19 cellular contexts compared by ENCODE assay signal in the genomic region with DNA sequence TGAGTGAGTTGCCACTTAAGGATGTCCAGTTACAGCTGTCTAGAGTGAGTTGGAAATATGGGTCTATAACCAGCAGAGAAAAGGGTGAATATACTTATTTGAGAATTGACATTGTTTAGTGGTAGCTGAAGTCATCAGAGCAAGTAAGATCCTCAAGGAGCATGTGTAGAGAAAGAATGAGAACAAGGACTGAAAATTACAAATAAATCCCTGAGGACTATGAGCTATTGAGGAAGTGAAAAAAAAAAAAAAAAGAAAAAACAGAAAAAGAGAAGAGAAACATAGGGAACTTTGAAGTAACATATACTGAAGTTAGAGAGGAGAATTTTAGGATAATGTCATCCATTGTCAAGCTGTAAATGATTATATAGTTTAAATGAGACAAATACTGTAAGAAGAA.
DNase-seq lines count a peak whose midpoint lies in the region; ATAC-seq, FAIRE-seq and TF ChIP-seq lines count a peak whose summit lies in the region.
"Had no signal": no experiment of that assay in that cellular context is flagged by ENCODE, and none has a peak within 500 bp of the region (broad histone marks: within the 10 kb centered on the region; RNA-seq: fewer than 3 reads in every experiment).

No MANE protein-coding gene starts in this region.

- H3K4me1 Mint-ChIP-seq in stimulated activated naive B cell treated with anti-CD40 and anti-IgM and Interleukin-4, amounts not matched to agents 10 μg/mL and 1 μg/mL and 100 μg/mL, for 72 hours, result peaks cover 35 to 78% of the 10 kb centered on the region in 2 donors
- H3K4me1 Mint-ChIP-seq in endothelial cell (ENCODE audit: unreplicated experiment), result peaks cover 16% of the 10 kb centered on the region
- H3K4me1 Mint-ChIP-seq in activated T-helper 17 cell treated with anti-CD3 and anti-CD28 coated beads, Interleukin-2, amount 50 U/mL, for 72 hours, result no peaks in the 10 kb centered on the region

- H3K27me3 ChIP-seq in BLaER1 treated with 17β-estradiol and CSF1 and Interleukin-3, amounts not matched to agents 10 nM and 100 nM, result no peaks in the 10 kb centered on the region
- no peaks in the 10 kb centered on the region for H3K27me3 ChIP-seq in GM12878 (replicated peaks in 1 of 2; ENCODE audit: control insufficient read depth in 2 of 2, insufficient read depth in 2 of 2, low read length in 1 of 2)
- H3K27me3 ChIP-seq: BE2C had no signal

- no peak for TF ChIP-seq RAD21 in GM12878 (IDR thresholded peaks at IDR 0.05; ENCODE audit: insufficient read depth, low read depth, low read length)

- no peak for TF ChIP-seq POLR2A in GM12878 (IDR thresholded peaks at IDR 0.05; ENCODE audit: low read depth, low read length)

- H3K4me3 Mint-ChIP-seq in stimulated activated naive B cell treated with anti-CD40 and anti-IgM and Interleukin-4, amounts not matched to agents 10 μg/mL and 1 μg/mL and 100 μg/mL, for 72 hours, result peak overlapping the region; percentile 2 to 5
- no peak overlapping the region for H3K4me3 Mint-ChIP-seq in endothelial cell (ENCODE audit: unreplicated experiment)
- no peak overlapping the region for H3K4me3 Mint-ChIP-seq in activated T-helper 17 cell treated with anti-CD3 and anti-CD28 coated beads, Interleukin-2, amount 50 U/mL, for 72 hours
- H3K4me3 Mint-ChIP-seq: CD4-positive, alpha-beta T cell; H9 had no signal

- no peak overlapping the region for H2AFZ ChIP-seq in GM12878 (ENCODE audit: control insufficient read depth, low read depth, low read length)

- H3K79me2 ChIP-seq in GM12878 (ENCODE audit: control insufficient read depth, insufficient read depth, low read length), result no peaks in the 10 kb centered on the region

- H3K4me1 ChIP-seq in BLaER1 treated with 17β-estradiol and CSF1 and Interleukin-3, amounts not matched to agents 10 nM and 100 nM, result peaks cover 0 to 20% (median 11%) of the 10 kb centered on the region in 10 experiments; a peak in 14 of 20 replicates
- H3K4me1 ChIP-seq in GM12878 (ENCODE audit: control insufficient read depth, insufficient read depth, low read length) (no peaks in the 10 kb centered on the region; the same call in 1 of the 2 replicates), kidney (ENCODE audit: control insufficient read depth in 1 of 2, insufficient read depth in 1 of 2, low read depth in 1 of 2, low read length in 2 of 2) (peaks cover 0 to 4% of the 10 kb centered on the region in 2 donors)
- H3K4me1 ChIP-seq: BE2C had no signal

- TF ChIP-seq CTCF in GM12878 (IDR thresholded peaks at IDR 0.05 in 2 of 3, conservative IDR thresholded peaks at IDR 0.05 in 1 of 3; ENCODE audit: control insufficient read depth in 2 of 3, extremely low read depth in 1 of 3, insufficient read depth in 1 of 3, low read depth in 3 of 3, low read length in 3 of 3) (no peak), kidney (IDR thresholded peaks at IDR 0.05; ENCODE audit: borderline replicate concordance, extremely low read depth, insufficient read depth) (no peak), endothelial cell (IDR thresholded peaks at IDR 0.05; ENCODE audit: unreplicated experiment) (no peak)

- peaks cover 0 to 6% of the 10 kb centered on the region in 2 donors for H3K27me3 Mint-ChIP-seq in stimulated activated naive B cell treated with anti-CD40 and anti-IgM and Interleukin-4, amounts not matched to agents 10 μg/mL and 1 μg/mL and 100 μg/mL, for 72 hours
- H3K27me3 Mint-ChIP-seq in endothelial cell (ENCODE audit: unreplicated experiment), result peaks cover 1% of the 10 kb centered on the region
- H3K27me3 Mint-ChIP-seq in activated T-helper 17 cell treated with anti-CD3 and anti-CD28 coated beads, Interleukin-2, amount 50 U/mL, for 72 hours, result peaks cover 6% of the 10 kb centered on the region
- H3K27me3 Mint-ChIP-seq: CD4-positive, alpha-beta T cell had no signal

- peaks cover 3 to 8% of the 10 kb centered on the region in 2 donors for H3K36me3 Mint-ChIP-seq in stimulated activated naive B cell treated with anti-CD40 and anti-IgM and Interleukin-4, amounts not matched to agents 10 μg/mL and 1 μg/mL and 100 μg/mL, for 72 hours
- H3K36me3 Mint-ChIP-seq in endothelial cell (ENCODE audit: low read depth, unreplicated experiment), result no peaks in the 10 kb centered on the region
- H3K36me3 Mint-ChIP-seq in activated T-helper 17 cell treated with anti-CD3 and anti-CD28 coated beads, Interleukin-2, amount 50 U/mL, for 72 hours (ENCODE audit: low read depth), result no peaks in the 10 kb centered on the region

- H3K36me3 ChIP-seq in BLaER1 treated with 17β-estradiol and CSF1 and Interleukin-3, amounts not matched to agents 10 nM and 100 nM, result no peaks in the 10 kb centered on the region
- no peaks in the 10 kb centered on the region for H3K36me3 ChIP-seq in GM12878 (ENCODE audit: control insufficient read depth in 2 of 2, insufficient read depth in 2 of 2, low read length in 1 of 2)
- H3K36me3 ChIP-seq in kidney (ENCODE audit: control insufficient read depth in 1 of 2, insufficient read depth in 2 of 2, low read length in 2 of 2), result no peaks in the 10 kb centered on the region
- H3K36me3 ChIP-seq: BE2C had no signal

- no peak for FAIRE-seq in GM12878 (lab: Jason Lieb, UNC)
- no peak for FAIRE-seq in kidney (lab: Jason Lieb, UNC)
- FAIRE-seq: GM19239, H1, HTR-8/SVneo had no signal

- H3K27ac Mint-ChIP-seq in stimulated activated naive B cell treated with anti-CD40 and anti-IgM and Interleukin-4, amounts not matched to agents 10 μg/mL and 1 μg/mL and 100 μg/mL, for 72 hours, result peak overlapping the region; percentile 16
- no peak overlapping the region for H3K27ac Mint-ChIP-seq in endothelial cell (ENCODE audit: unreplicated experiment)
- no peak overlapping the region for H3K27ac Mint-ChIP-seq in activated T-helper 17 cell treated with anti-CD3 and anti-CD28 coated beads, Interleukin-2, amount 50 U/mL, for 72 hours
- H3K27ac Mint-ChIP-seq: CD4-positive, alpha-beta T cell; H9 had no signal

- SMC1A ChIA-PET in GM12878 (lab: Charles Lee; ENCODE audit: uncharacterized antibody, unreplicated experiment), result interaction anchor here (0.7 to 4.6 kb wide), 9 partner anchors 9 to 774 kb away, joined by 3 to 24 read pairs (median 3); no protein-coding TSS in a partner anchor

- POLR2A ChIA-PET in GM12878 (lab: Charles Lee), result interaction anchor here (0.6 to 1.1 kb wide), 2 partner anchors 22 to 24 kb away, joined by 3 to 5 read pairs; no protein-coding TSS in a partner anchor

- ATAC-seq in GM12878, result peak; percentile 35
- peak; percentile 56 to 62 for ATAC-seq in stimulated activated naive B cell treated with anti-CD40 and anti-IgM and Interleukin-4, amounts not matched to agents 10 μg/mL and 1 μg/mL and 100 μg/mL, for 72 hours (replicated peaks)
- ATAC-seq in activated T-helper 17 cell treated with anti-CD3 and anti-CD28 coated beads, Interleukin-2, amount 50 U/mL, for 72 hours (replicated peaks), result no peak

- H3K9ac ChIP-seq in BLaER1 treated with 17β-estradiol and CSF1 and Interleukin-3, amounts not matched to agents 10 nM and 100 nM, result no peak overlapping the region
- no peak overlapping the region for H3K9ac ChIP-seq in GM12878 (ENCODE audit: control insufficient read depth, insufficient read depth, low read length)
- no peak overlapping the region for H3K9ac ChIP-seq in kidney (ENCODE audit: low read length in 2 of 2)

- in situ Hi-C loops in GM12878 (cut with MboI), result no loop called here

- no peak overlapping the region for H3K27ac ChIP-seq in BLaER1 treated with 17β-estradiol and CSF1 and Interleukin-3, amounts not matched to agents 10 nM and 100 nM
- H3K27ac ChIP-seq in GM12878 (ENCODE audit: control insufficient read depth, insufficient read depth), result no peak overlapping the region
- no peak overlapping the region for H3K27ac ChIP-seq in kidney (ENCODE audit: low read depth in 2 of 2, low read length in 2 of 2)
- H3K27ac ChIP-seq: C4-2B had no signal

- CTCF ChIA-PET in GM12878 (lab: Yijun Ruan, JAX), result interaction anchor here (0.5 to 1.7 kb wide), 7 partner anchors 12 to 1537 kb away, joined by 3 to 6 read pairs (median 4); no protein-coding TSS in a partner anchor

- RAD21 ChIA-PET in GM12878 (lab: Charles Lee; ENCODE audit: unreplicated experiment), result no interaction called here

- peak overlapping the region in 6 of 11 experiments; percentile 20 to 50 (median 32); a peak in 10 of 22 replicates for H3K4me2 ChIP-seq in BLaER1 treated with 17β-estradiol and CSF1 and Interleukin-3, amounts not matched to agents 10 nM and 100 nM
- no peak overlapping the region for H3K4me2 ChIP-seq in GM12878 (ENCODE audit: control insufficient read depth, insufficient read depth)

- H3K9me3 ChIP-seq in BLaER1 treated with 17β-estradiol and CSF1 and Interleukin-3, amounts not matched to agents 10 nM and 100 nM (replicated peaks in 1 of 11), result no peaks in the 10 kb centered on the region; a peak in 1 of 22 replicates
- H3K9me3 ChIP-seq in GM12878 (replicated peaks; ENCODE audit: control insufficient read depth, insufficient read depth, low read length) (no peaks in the 10 kb centered on the region), kidney (ENCODE audit: control insufficient read depth in 1 of 2, low read length in 2 of 2) (no peaks in the 10 kb centered on the region)
- H3K9me3 ChIP-seq: BE2C, Caco-2 had no signal

- H3K4me3 ChIP-seq in BLaER1 treated with 17β-estradiol and CSF1 and Interleukin-3, amounts not matched to agents 10 nM and 100 nM, result no peak overlapping the region
- no peak overlapping the region for H3K4me3 ChIP-seq in GM12878
- H3K4me3 ChIP-seq in kidney (ENCODE audit: low read length in 2 of 2), result no peak overlapping the region

- intact Hi-C loops in GM12878 (cut with micrococcal nuclease; ENCODE audit: unreplicated experiment), result loop anchor here (10.0 kb wide), 1 partner anchor 132 kb away; no protein-coding TSS in a partner anchor
- intact Hi-C loops in kidney (cut with DNase I), result no loop called here

- BruUV-seq in GM12878 (replicated peaks; lab: Mats Ljungman, UMichigan), result no TSS peak

- no peaks in the 10 kb centered on the region for H4K20me1 ChIP-seq in BLaER1 treated with 17β-estradiol and CSF1 and Interleukin-3, amounts not matched to agents 10 nM and 100 nM
- no peaks in the 10 kb centered on the region for H4K20me1 ChIP-seq in GM12878 (ENCODE audit: control insufficient read depth, insufficient read depth)

- H3K9me3 Mint-ChIP-seq in stimulated activated naive B cell treated with anti-CD40 and anti-IgM and Interleukin-4, amounts not matched to agents 10 μg/mL and 1 μg/mL and 100 μg/mL, for 72 hours, result peaks cover 0 to 5% of the 10 kb centered on the region in 2 donors
- no peaks in the 10 kb centered on the region for H3K9me3 Mint-ChIP-seq in endothelial cell (ENCODE audit: unreplicated experiment)
- H3K9me3 Mint-ChIP-seq in activated T-helper 17 cell treated with anti-CD3 and anti-CD28 coated beads, Interleukin-2, amount 50 U/mL, for 72 hours, result peaks cover 4% of the 10 kb centered on the region
- H3K9me3 Mint-ChIP-seq: CD4-positive, alpha-beta T cell; H9 had no signal

- TF ChIP-seq EP300 in GM12878 (IDR thresholded peaks at IDR 0.05; ENCODE audit: borderline replicate concordance in 1 of 2, control insufficient read depth in 1 of 2, low read depth in 2 of 2, low read length in 2 of 2), result no peak

- peak; percentile 72 for DNase-seq in MV-4-11 (lab: John Stamatoyannopoulos, UW)
- DNase-seq in GM12878 (ENCODE audit: low read depth, low spot score), result no peak
- no peak for DNase-seq in stimulated activated naive B cell treated with anti-CD40 and anti-IgM and Interleukin-4, amounts not matched to agents 10 μg/mL and 1 μg/mL and 100 μg/mL, for 72 hours
- DNase-seq in kidney, result no peak
- DNase-seq in endothelial cell (ENCODE audit: low spot score), result no peak
- DNase-seq: BE2C; Caco-2; CD4-positive, alpha-beta T cell; DMS153; DMS79; GDM1; H9; IMR-90 had no signal

Comparison
In these comparisons a context has a peak if more than half of its experiments do, and no peak if none do; other contexts are left out.
1. H3K4me3 Mint-ChIP-seq: peak in stimulated activated naive B cell treated with anti-CD40 and anti-IgM and Interleukin-4, amounts not matched to agents 10 μg/mL and 1 μg/mL and 100 μg/mL, for 72 hours (2 of 2); none in endothelial cell (single experiment) and activated T-helper 17 cell treated with anti-CD3 and anti-CD28 coated beads, Interleukin-2, amount 50 U/mL, for 72 hours (single experiment).